Comparison of ENCODE assay signal across 10 cellular contexts in genomic region chr19:17183271-17183757, GRCh38. TPM values are rescaled to one million over a fixed set of nuclear protein-coding genes. Genes with fewer than 3 reads are reported as not detected.
A peak's percentile ranks its signal among the peaks of the same experiment; 100 is the strongest.
DNase-seq lines count a peak whose midpoint lies in the region; ATAC-seq and TF ChIP-seq lines count a peak whose summit lies in the region.
"Had no signal": no experiment of that assay in that cellular context is flagged by ENCODE, and none has a peak within 500 bp of the region (broad histone marks: within the 10 kb centered on the region; RNA-seq: fewer than 3 reads in every experiment).

No MANE protein-coding gene starts in this region.

- H3K4me1 ChIP-seq in CD4-positive, CD25-positive, alpha-beta regulatory T cell (ENCODE audit: control insufficient read depth, insufficient read depth, low read length, poor library complexity, severe bottlenecking), result peaks cover 17% of the 10 kb centered on the region
- peaks cover 0 to 21% of the 10 kb centered on the region in 2 donors for H3K4me1 ChIP-seq in left lung

- peak overlapping the region; percentile 63 for H3K27ac ChIP-seq in CD4-positive, CD25-positive, alpha-beta regulatory T cell (ENCODE audit: insufficient read depth, low read length, poor library complexity, severe bottlenecking)
- H3K27ac ChIP-seq in left lung, result peak overlapping the region in 1 of 2 donors; percentile 55

- H3K36me3 ChIP-seq in CD4-positive, CD25-positive, alpha-beta regulatory T cell (ENCODE audit: control insufficient read depth, insufficient read depth, low read length), result peaks cover 28% of the 10 kb centered on the region
- peaks cover 0 to 93% of the 10 kb centered on the region in 2 donors for H3K36me3 ChIP-seq in left lung

- intact Hi-C loops in left lung (cut with DNase I), result no loop called here

- peaks cover 14% of the 10 kb centered on the region for H3K36me3 Mint-ChIP-seq in CD4-positive, CD25-positive, alpha-beta regulatory T cell

- no peaks in the 10 kb centered on the region for H3K27me3 Mint-ChIP-seq in CD4-positive, CD25-positive, alpha-beta regulatory T cell

- peaks cover 5 to 22% (median 9%) of the 10 kb centered on the region in 4 donors for H3K4me1 Mint-ChIP-seq in CD4-positive, CD25-positive, alpha-beta regulatory T cell

- no peaks in the 10 kb centered on the region for H3K9me3 Mint-ChIP-seq in CD4-positive, CD25-positive, alpha-beta regulatory T cell

- no peaks in the 10 kb centered on the region for H3K9me3 ChIP-seq in CD4-positive, CD25-positive, alpha-beta regulatory T cell (ENCODE audit: control insufficient read depth in 2 of 2, low read length in 2 of 2)
- no peaks in the 10 kb centered on the region for H3K9me3 ChIP-seq in left lung

- no peak for TF ChIP-seq CTCF in left lung (IDR thresholded peaks at IDR 0.05)

- H3K4me3 Mint-ChIP-seq in CD4-positive, CD25-positive, alpha-beta regulatory T cell, result peak overlapping the region; percentile 65 to 96 (median 86)

- H3K27me3 ChIP-seq in CD4-positive, CD25-positive, alpha-beta regulatory T cell (ENCODE audit: control insufficient read depth, insufficient read depth, low read length), result no peaks in the 10 kb centered on the region
- H3K27me3 ChIP-seq in left lung, result no peaks in the 10 kb centered on the region

- peak overlapping the region; percentile 75 for H3K4me3 ChIP-seq in CD4-positive, CD25-positive, alpha-beta regulatory T cell (ENCODE audit: low read depth, low read length)
- H3K4me3 ChIP-seq in left lung, result no peak overlapping the region

- DNase-seq in CD4-positive, CD25-positive, alpha-beta regulatory T cell, result peak in 1 of 3 donors; percentile 30
- peak; percentile 69 for DNase-seq in activated CD8-positive, alpha-beta memory T cell treated with anti-CD3 and anti-CD28 coated beads, Interleukin-2, amount 50 U/mL, for 48 hours
- DNase-seq in left lung (no peak), NCI-H1694 treated with DMSO at 0.1 percent for 48 hours (lab: John Stamatoyannopoulos, UW) (no peak), NCI-H446 (lab: John Stamatoyannopoulos, UW) (no peak)
- DNase-seq: caudate nucleus, NCI-H524 treated with DMSO at 0.1 percent for 48 hours had no signal

- H3K27ac Mint-ChIP-seq in CD4-positive, CD25-positive, alpha-beta regulatory T cell, result peak overlapping the region; percentile 89 to 95 (median 94)

- ATAC-seq in CD4-positive, CD25-positive, alpha-beta regulatory T cell (ENCODE audit: low read depth in 2 of 2), result peak in 1 of 2 donors; percentile 26
- ATAC-seq in HG03108 (IDR thresholded peaks at IDR 0.05; ENCODE audit: unreplicated experiment) (peak; percentile 20), left lung (peak; percentile 20), HG03097 (IDR thresholded peaks at IDR 0.05; ENCODE audit: low FRiP score, unreplicated experiment) (no peak), HG03139 (IDR thresholded peaks at IDR 0.05; ENCODE audit: unreplicated experiment) (no peak)

RNA-seq across cellular contexts. Expression of gene USE1, which starts 31.8 kb away (rescaled TPM):
- total RNA-seq in CD4-positive, CD25-positive, alpha-beta regulatory T cell, result 27.1 TPM
- polyA plus RNA-seq in CD4-positive, CD25-positive, alpha-beta regulatory T cell, result 10 to 100 TPM; 43.9 to 53.7 (median 50.1) TPM
- total RNA-seq in left lung, result 10 to 100 TPM; 23.1 to 25.6 TPM

RNA-seq across cellular contexts. Expression of gene OCEL1, which starts 42.7 kb away (rescaled TPM):
- total RNA-seq in CD4-positive, CD25-positive, alpha-beta regulatory T cell, result 23.3 TPM
- polyA plus RNA-seq in CD4-positive, CD25-positive, alpha-beta regulatory T cell, result 10 to 100 TPM; 34.0 to 51.0 (median 47.1) TPM
- total RNA-seq in left lung, result 10 to 100 TPM; 35.4 to 38.0 TPM

Comparison
In these comparisons a context has a peak if more than half of its experiments do, and no peak if none do; other contexts are left out.
1. ATAC-seq: peak in HG03108 (single experiment) and left lung (single experiment); none in HG03097 (single experiment) and HG03139 (single experiment).